ENCODE assay signal across 34 cellular contexts in the genomic region with DNA sequence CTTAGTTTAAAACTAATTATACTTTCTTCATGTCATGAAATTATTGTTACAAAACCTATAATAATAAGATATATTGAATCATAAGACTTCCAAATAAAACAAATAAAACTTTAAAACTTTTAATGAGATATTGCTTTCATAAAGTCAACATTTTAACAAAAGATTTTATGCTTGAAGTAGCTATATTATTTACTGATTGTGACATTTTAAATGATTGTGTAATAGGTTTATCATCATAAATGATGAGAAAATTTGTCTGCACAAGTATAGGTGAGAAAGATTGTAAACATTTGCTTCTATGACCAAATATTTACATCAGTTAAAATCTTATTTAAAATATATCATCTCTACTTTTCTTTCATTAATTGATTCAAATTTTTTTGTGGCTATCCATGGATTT. TPM values are rescaled to one million over a fixed set of nuclear protein-coding genes. Genes with fewer than 3 reads are reported as not detected.
"Had no signal": no experiment of that assay in that cellular context is flagged by ENCODE, and none has a peak within 500 bp of the region (broad histone marks: within the 10 kb centered on the region; RNA-seq: fewer than 3 reads in every experiment).

No MANE protein-coding gene starts in this region.

- H3K27me3 Mint-ChIP-seq: T-helper 17 cell had no signal

- ATAC-seq: activated CD4-positive, alpha-beta T cell treated with anti-CD3 and anti-CD28 coated beads for 36 hours; activated naive CD4-positive, alpha-beta T cell treated with anti-CD3 and anti-CD28 coated beads, Interleukin-2, amount 50 U/mL, for 72 hours; activated T-cell treated with anti-CD3 and anti-CD28 coated beads, Interleukin-2, amount 50 U/mL, for 72 hours; T-helper 17 cell had no signal

- H3K27me3 ChIP-seq: ascending aorta had no signal

- H3K27ac ChIP-seq: ascending aorta, breast epithelium, cardiac muscle cell, coronary artery, dorsolateral prefrontal cortex, esophagus squamous epithelium had no signal

- DNase-seq: activated CD4-positive, alpha-beta memory T cell treated with anti-CD3 and anti-CD28 coated beads for 36 hours; activated CD4-positive, alpha-beta T cell treated with anti-CD3 and anti-CD28 coated beads for 36 hours; activated CD4-positive, alpha-beta T cell treated with anti-CD3 and anti-CD28 coated beads, Interleukin-2, amount 10 ng/mL, durations not matched to agents 24 days and 14 days; activated CD4-positive, CD25-positive, alpha-beta regulatory T cell; activated CD4-positive, CD25-positive, alpha-beta regulatory T cell treated with anti-CD3 and anti-CD28 coated beads, Interleukin-2, amount 50 U/mL, for 72 hours; activated CD8-positive, alpha-beta memory T cell treated with anti-CD3 and anti-CD28 coated beads, Interleukin-2, amount 50 U/mL, for 48 hours; activated gamma-delta T cell; activated naive CD4-positive, alpha-beta T cell; activated naive CD4-positive, alpha-beta T cell treated with anti-CD3 and anti-CD28 coated beads, Interleukin-2, amount 10 ng/mL, durations not matched to agents 7 days and 5 days; activated naive CD8-positive, alpha-beta T cell treated with anti-CD3 and anti-CD28 coated beads, Interleukin-2, amount 10 ng/mL, durations not matched to agents 7 days and 5 days; activated T-cell treated with anti-CD3 and anti-CD28 coated beads for 4 hours; activated T-cell treated with anti-CD3 and anti-CD28 coated beads, Interleukin-2, amount 50 U/mL, for 24 hours; activated T-cell treated with anti-CD3 and anti-CD28 coated beads, Interleukin-2, amount 50 U/mL, for 72 hours; central memory CD4-positive, alpha-beta T cell; cerebellar nuclear complex; dorsolateral prefrontal cortex; effector memory CD4-positive, alpha-beta T cell; endodermal cell; erythroblast; esophagus squamous epithelium; foreskin melanocyte; head of caudate nucleus; T-helper 1 cell; T-helper 17 cell; T1000 had no signal

- H3K9me3 Mint-ChIP-seq: activated CD4-positive, alpha-beta T cell treated with anti-CD3 and anti-CD28 coated beads, Interleukin-2, amount 10 ng/mL, durations not matched to agents 24 days and 14 days; activated naive CD8-positive, alpha-beta T cell treated with anti-CD3 and anti-CD28 coated beads, Interleukin-2, amount 10 ng/mL, durations not matched to agents 7 days and 5 days; dendritic cell treated with granulocyte-macrophage colony-stimulating factor and Interleukin-4, amounts not matched to agents 40 ng/mL and 50 ng/mL, for 4 days had no signal

- H3K36me3 Mint-ChIP-seq: activated CD4-positive, alpha-beta memory T cell treated with anti-CD3 and anti-CD28 coated beads for 36 hours; activated naive CD4-positive, alpha-beta T cell treated with anti-CD3 and anti-CD28 coated beads, Interleukin-2, amount 10 ng/mL, durations not matched to agents 7 days and 5 days; activated naive CD8-positive, alpha-beta T cell treated with anti-CD3 and anti-CD28 coated beads, Interleukin-2, amount 10 ng/mL, durations not matched to agents 7 days and 5 days; brain had no signal

- H3K4me3 Mint-ChIP-seq: activated CD4-positive, alpha-beta memory T cell treated with anti-CD3 and anti-CD28 coated beads for 36 hours; activated CD4-positive, alpha-beta T cell treated with anti-CD3 and anti-CD28 coated beads for 36 hours; activated CD4-positive, alpha-beta T cell treated with anti-CD3 and anti-CD28 coated beads, Interleukin-2, amount 10 ng/mL, durations not matched to agents 24 days and 14 days; activated naive CD4-positive, alpha-beta T cell treated with anti-CD3 and anti-CD28 coated beads, Interleukin-2, amount 10 ng/mL, durations not matched to agents 7 days and 5 days; activated naive CD8-positive, alpha-beta T cell treated with anti-CD3 and anti-CD28 coated beads, Interleukin-2, amount 10 ng/mL, durations not matched to agents 7 days and 5 days; activated T-cell treated with anti-CD3 and anti-CD28 coated beads, Interleukin-2, amount 50 U/mL, for 24 hours; activated T-cell treated with anti-CD3 and anti-CD28 coated beads, Interleukin-2, amount 50 U/mL, for 72 hours; brain; dendritic cell treated with granulocyte-macrophage colony-stimulating factor and Interleukin-4, amounts not matched to agents 40 ng/mL and 50 ng/mL, for 4 days; endodermal cell; T-helper 17 cell; T-helper 2 cell treated with Interferon-gamma antibody and Interleukin-4, amounts not matched to agents 5 μg/mL and 100 μg/mL, for 36 hours had no signal

- H3K4me1 Mint-ChIP-seq: activated CD4-positive, alpha-beta T cell treated with anti-CD3 and anti-CD28 coated beads for 36 hours; activated CD4-positive, alpha-beta T cell treated with anti-CD3 and anti-CD28 coated beads, Interleukin-2, amount 10 ng/mL, durations not matched to agents 24 days and 14 days; activated naive CD4-positive, alpha-beta T cell treated with anti-CD3 and anti-CD28 coated beads, Interleukin-2, amount 10 ng/mL, durations not matched to agents 7 days and 5 days; activated naive CD8-positive, alpha-beta T cell treated with anti-CD3 and anti-CD28 coated beads, Interleukin-2, amount 10 ng/mL, durations not matched to agents 7 days and 5 days; brain; endodermal cell; T-helper 17 cell had no signal

- H3K4me1 ChIP-seq: ascending aorta, breast epithelium had no signal

- H3K36me3 ChIP-seq: ascending aorta, breast epithelium, cardiac muscle cell, esophagus squamous epithelium had no signal

- H3K27ac Mint-ChIP-seq: activated CD4-positive, alpha-beta memory T cell treated with anti-CD3 and anti-CD28 coated beads for 36 hours; activated CD4-positive, alpha-beta T cell treated with anti-CD3 and anti-CD28 coated beads for 36 hours; activated CD4-positive, alpha-beta T cell treated with anti-CD3 and anti-CD28 coated beads, Interleukin-2, amount 10 ng/mL, durations not matched to agents 24 days and 14 days; activated naive CD4-positive, alpha-beta T cell treated with anti-CD3 and anti-CD28 coated beads, Interleukin-2, amount 10 ng/mL, durations not matched to agents 7 days and 5 days; activated naive CD4-positive, alpha-beta T cell treated with anti-CD3 and anti-CD28 coated beads, Interleukin-2, amount 50 U/mL, for 72 hours; activated naive CD8-positive, alpha-beta T cell treated with anti-CD3 and anti-CD28 coated beads, Interleukin-2, amount 10 ng/mL, durations not matched to agents 7 days and 5 days; activated T-cell treated with anti-CD3 and anti-CD28 coated beads, Interleukin-2, amount 50 U/mL, for 24 hours; activated T-cell treated with anti-CD3 and anti-CD28 coated beads, Interleukin-2, amount 50 U/mL, for 72 hours; brain; dendritic cell treated with granulocyte-macrophage colony-stimulating factor and Interleukin-4, amounts not matched to agents 40 ng/mL and 50 ng/mL, for 4 days; endodermal cell; T-helper 17 cell; T-helper 2 cell treated with Interferon-gamma antibody and Interleukin-4, amounts not matched to agents 5 μg/mL and 100 μg/mL, for 36 hours had no signal

- H3K9me3 ChIP-seq: ascending aorta, breast epithelium, esophagus squamous epithelium had no signal

- H3K4me3 ChIP-seq: ascending aorta, breast epithelium, cardiac muscle cell, coronary artery, dorsolateral prefrontal cortex, esophagus squamous epithelium had no signal

RNA-seq across cellular contexts. Expression of a gene that starts 5.1 kb away (rescaled TPM):
- total RNA-seq: activated CD4-positive, alpha-beta memory T cell treated with anti-CD3 and anti-CD28 coated beads for 36 hours; activated CD4-positive, alpha-beta T cell treated with anti-CD3 and anti-CD28 coated beads for 36 hours; activated CD4-positive, alpha-beta T cell treated with anti-CD3 and anti-CD28 coated beads, Interleukin-2, amount 10 ng/mL, durations not matched to agents 24 days and 14 days; activated T-cell treated with anti-CD3 and anti-CD28 coated beads, Interleukin-2, amount 50 U/mL, for 72 hours; ascending aorta; T-helper 17 cell had no signal
- polyA plus RNA-seq: fibroblast of lung had no signal
